Comparison of ENCODE assay signal across 1 cellular context in genomic region chr11:82901165-82901938, GRCh38.
TF ChIP-seq lines count a peak whose summit lies in the region.

A gene with protein sequence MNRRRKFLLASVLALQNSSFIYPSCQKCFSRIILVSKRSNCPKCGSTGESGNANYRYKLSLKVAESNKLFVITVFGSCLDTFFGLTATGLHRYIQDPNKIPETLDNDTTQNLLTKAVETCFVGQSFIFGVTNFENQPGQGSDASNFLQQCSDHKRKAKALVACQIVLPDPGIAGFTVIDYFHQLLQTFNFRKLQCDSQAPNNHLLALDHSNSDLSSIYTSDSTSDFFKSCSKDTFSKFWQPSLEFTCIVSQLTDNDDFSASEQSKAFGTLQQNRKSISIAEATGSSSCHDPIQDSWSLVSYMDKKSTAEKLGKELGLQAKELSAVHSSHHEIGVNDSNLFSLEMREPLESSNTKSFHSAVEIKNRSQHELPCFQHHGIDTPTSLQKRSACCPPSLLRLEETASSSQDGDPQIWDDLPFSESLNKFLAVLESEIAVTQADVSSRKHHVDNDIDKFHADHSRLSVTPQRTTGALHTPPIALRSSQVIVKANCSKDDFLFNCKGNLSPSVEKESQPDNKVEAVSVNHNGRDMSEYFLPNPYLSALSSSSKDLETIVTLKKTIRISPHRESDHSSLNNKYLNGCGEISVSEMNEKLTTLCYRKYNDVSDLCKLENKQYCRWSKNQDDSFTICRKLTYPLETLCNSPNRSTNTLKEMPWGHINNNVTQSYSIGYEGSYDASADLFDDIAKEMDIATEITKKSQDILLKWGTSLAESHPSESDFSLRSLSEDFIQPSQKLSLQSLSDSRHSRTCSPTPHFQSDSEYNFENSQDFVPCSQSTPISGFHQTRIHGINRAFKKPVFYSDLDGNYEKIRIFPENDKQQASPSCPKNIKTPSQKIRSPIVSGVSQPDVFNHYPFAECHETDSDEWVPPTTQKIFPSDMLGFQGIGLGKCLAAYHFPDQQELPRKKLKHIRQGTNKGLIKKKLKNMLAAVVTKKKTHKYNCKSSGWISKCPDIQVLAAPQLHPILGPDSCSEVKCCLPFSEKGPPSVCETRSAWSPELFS (plus strand): TSS chr11:82901736. CDS start chr11:82914739, 13,003 bp downstream.

TF ChIP-seq in HepG2, 621 proteins besides CTCF, POLR2A, EP300 and RAD21 (continued from another document and continues in another):
- TF ChIP-seq PAXIP1 (CRISPR knock-in tag; conservative IDR thresholded peaks at IDR 0.05) (0 out of 2 replicates have a peak, but pooled peaks have one; percentile 27), ATF7-NPFF (CRISPR knock-in tag; IDR thresholded peaks at IDR 0.05; ENCODE audit: low read depth) (peak; percentile 88), HOXA3 (CRISPR knock-in tag; IDR thresholded peaks at IDR 0.05) (peak; percentile 44), MAZ (IDR thresholded peaks at IDR 0.05; ENCODE audit: borderline replicate concordance, low read depth, low read length) (no peak), MAZ (CRISPR knock-in tag; IDR thresholded peaks at IDR 0.05; ENCODE audit: low read depth) (peak; percentile 52; the same call in 1 of the 2 replicates), KIAA2018 (CRISPR knock-in tag; IDR thresholded peaks at IDR 0.05; ENCODE audit: borderline replicate concordance) (no peak), TARDBP (CRISPR knock-in tag; IDR thresholded peaks at IDR 0.05) (peak; percentile 61; the same call in 1 of the 2 replicates), ZFP36L2 (CRISPR knock-in tag; IDR thresholded peaks at IDR 0.05) (no peak), ZNF615 (CRISPR knock-in tag; IDR thresholded peaks at IDR 0.05; ENCODE audit: borderline replicate concordance) (no peak), ZNF570 (CRISPR knock-in tag; IDR thresholded peaks at IDR 0.05; ENCODE audit: borderline replicate concordance) (no peak), ZFP62 (CRISPR knock-in tag; IDR thresholded peaks at IDR 0.05) (no peak), DNMT1 (CRISPR knock-in tag; IDR thresholded peaks at IDR 0.05) (no peak)
- TF ChIP-seq, protein P1, sequence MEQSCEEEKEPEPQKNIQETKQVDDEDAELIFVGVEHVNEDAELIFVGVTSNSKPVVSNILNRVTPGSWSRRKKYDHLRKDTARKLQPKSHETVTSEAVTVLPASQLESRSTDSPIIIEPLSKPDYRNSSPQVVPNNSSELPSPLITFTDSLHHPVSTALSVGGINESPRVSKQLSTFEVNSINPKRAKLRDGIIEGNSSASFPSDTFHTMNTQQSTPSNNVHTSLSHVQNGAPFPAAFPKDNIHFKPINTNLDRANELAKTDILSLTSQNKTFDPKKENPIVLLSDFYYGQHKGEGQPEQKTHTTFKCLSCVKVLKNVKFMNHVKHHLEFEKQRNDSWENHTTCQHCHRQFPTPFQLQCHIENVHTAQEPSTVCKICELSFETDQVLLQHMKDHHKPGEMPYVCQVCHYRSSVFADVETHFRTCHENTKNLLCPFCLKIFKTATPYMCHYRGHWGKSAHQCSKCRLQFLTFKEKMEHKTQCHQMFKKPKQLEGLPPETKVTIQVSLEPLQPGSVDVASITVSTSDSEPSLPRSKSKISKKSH (CRISPR knock-in tag; IDR thresholded peaks at IDR 0.05; ENCODE audit: borderline replicate concordance), result no peak
- TF ChIP-seq, protein P2, sequence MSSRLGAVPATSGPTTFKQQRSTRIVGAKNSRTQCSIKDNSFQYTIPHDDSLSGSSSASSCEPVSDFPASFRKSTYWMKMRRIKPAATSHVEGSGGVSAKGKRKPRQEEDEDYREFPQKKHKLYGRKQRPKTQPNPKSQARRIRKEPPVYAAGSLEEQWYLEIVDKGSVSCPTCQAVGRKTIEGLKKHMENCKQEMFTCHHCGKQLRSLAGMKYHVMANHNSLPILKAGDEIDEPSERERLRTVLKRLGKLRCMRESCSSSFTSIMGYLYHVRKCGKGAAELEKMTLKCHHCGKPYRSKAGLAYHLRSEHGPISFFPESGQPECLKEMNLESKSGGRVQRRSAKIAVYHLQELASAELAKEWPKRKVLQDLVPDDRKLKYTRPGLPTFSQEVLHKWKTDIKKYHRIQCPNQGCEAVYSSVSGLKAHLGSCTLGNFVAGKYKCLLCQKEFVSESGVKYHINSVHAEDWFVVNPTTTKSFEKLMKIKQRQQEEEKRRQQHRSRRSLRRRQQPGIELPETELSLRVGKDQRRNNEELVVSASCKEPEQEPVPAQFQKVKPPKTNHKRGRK (CRISPR knock-in tag; IDR thresholded peaks at IDR 0.05), result no peak
- TF ChIP-seq, protein P3, sequence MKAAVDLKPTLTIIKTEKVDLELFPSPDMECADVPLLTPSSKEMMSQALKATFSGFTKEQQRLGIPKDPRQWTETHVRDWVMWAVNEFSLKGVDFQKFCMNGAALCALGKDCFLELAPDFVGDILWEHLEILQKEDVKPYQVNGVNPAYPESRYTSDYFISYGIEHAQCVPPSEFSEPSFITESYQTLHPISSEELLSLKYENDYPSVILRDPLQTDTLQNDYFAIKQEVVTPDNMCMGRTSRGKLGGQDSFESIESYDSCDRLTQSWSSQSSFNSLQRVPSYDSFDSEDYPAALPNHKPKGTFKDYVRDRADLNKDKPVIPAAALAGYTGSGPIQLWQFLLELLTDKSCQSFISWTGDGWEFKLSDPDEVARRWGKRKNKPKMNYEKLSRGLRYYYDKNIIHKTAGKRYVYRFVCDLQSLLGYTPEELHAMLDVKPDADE (CRISPR knock-in tag; IDR thresholded peaks at IDR 0.05), result no peak
- TF ChIP-seq, protein P4, sequence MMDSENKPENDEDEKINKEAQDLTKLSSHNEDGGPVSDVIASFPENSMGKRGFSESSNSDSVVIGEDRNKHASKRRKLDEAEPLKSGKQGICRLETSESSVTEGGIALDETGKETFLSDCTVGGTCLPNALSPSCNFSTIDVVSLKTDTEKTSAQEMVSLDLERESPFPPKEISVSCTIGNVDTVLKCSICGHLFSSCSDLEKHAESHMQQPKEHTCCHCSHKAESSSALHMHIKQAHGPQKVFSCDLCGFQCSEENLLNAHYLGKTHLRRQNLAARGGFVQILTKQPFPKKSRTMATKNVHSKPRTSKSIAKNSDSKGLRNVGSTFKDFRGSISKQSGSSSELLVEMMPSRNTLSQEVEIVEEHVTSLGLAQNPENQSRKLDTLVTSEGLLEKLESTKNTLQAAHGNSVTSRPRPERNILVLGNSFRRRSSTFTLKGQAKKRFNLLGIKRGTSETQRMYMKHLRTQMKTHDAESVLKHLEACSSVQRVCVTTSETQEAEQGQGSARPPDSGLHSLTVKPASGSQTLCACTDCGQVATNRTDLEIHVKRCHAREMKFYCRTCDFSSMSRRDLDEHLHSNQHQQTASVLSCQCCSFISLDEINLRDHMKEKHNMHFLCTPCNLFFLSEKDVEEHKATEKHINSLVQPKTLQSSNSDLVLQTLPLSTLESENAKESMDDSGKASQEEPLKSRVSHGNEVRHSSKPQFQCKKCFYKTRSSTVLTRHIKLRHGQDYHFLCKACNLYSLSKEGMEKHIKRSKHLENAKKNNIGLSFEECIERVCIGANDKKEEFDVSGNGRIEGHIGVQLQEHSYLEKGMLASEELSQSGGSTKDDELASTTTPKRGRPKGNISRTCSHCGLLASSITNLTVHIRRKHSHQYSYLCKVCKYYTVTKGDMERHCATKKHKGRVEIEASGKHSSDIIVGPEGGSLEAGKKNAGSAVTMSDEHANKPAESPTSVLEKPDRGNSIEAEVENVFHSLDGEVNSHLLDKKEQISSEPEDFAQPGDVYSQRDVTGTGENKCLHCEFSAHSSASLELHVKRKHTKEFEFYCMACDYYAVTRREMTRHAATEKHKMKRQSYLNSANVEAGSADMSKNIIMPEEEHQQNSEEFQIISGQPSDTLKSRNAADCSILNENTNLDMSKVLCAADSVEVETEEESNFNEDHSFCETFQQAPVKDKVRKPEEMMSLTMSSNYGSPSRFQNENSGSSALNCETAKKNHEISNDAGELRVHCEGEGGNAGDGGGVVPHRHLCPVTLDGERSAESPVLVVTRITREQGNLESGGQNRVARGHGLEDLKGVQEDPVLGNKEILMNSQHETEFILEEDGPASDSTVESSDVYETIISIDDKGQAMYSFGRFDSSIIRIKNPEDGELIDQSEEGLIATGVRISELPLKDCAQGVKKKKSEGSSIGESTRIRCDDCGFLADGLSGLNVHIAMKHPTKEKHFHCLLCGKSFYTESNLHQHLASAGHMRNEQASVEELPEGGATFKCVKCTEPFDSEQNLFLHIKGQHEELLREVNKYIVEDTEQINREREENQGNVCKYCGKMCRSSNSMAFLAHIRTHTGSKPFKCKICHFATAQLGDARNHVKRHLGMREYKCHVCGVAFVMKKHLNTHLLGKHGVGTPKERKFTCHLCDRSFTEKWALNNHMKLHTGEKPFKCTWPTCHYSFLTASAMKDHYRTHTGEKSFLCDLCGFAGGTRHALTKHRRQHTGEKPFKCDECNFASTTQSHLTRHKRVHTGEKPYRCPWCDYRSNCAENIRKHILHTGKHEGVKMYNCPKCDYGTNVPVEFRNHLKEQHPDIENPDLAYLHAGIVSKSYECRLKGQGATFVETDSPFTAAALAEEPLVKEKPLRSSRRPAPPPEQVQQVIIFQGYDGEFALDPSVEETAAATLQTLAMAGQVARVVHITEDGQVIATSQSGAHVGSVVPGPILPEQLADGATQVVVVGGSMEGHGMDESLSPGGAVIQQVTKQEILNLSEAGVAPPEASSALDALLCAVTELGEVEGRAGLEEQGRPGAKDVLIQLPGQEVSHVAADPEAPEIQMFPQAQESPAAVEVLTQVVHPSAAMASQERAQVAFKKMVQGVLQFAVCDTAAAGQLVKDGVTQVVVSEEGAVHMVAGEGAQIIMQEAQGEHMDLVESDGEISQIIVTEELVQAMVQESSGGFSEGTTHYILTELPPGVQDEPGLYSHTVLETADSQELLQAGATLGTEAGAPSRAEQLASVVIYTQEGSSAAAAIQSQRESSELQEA (CRISPR knock-in tag; IDR thresholded peaks at IDR 0.05; ENCODE audit: not compliant biosample characterization), result peak; percentile 45
